29 cellular contexts compared by ENCODE assay signal in the genomic region with DNA sequence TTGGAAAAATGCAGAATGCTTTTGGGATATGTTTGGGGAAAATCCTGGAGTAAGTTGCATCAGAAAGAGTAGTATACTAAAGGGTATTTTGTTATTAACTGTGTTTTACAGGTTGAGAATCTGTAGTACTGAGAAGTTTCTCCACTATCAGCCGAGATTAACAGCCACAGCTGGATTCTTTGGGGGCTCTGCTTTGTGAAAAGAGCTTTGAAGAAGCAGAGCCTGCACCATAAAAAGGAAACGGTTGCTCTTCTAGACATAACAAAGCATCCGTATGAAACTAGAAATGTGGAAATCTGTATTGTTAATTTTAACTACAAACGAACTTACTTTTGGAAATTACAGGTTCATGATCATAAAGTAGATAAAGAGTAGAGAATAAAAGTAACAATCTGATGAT. TPM values are rescaled to one million over a fixed set of nuclear protein-coding genes. Genes with fewer than 3 reads are reported as not detected.
DNase-seq lines count a peak whose midpoint lies in the region; ATAC-seq, FAIRE-seq and TF ChIP-seq lines count a peak whose summit lies in the region.
"Had no signal": no experiment of that assay in that cellular context is flagged by ENCODE, and none has a peak within 500 bp of the region (broad histone marks: within the 10 kb centered on the region; RNA-seq: fewer than 3 reads in every experiment).

No MANE protein-coding gene starts in this region.

- no peak for FAIRE-seq in astrocyte (lab: Jason Lieb, UNC)
- FAIRE-seq: G401.6, GM18507, islet of Langerhans, small intestine had no signal

- ATAC-seq in CD8-positive, alpha-beta T cell = peak; percentile 46
- no peak for ATAC-seq in GM19035 (IDR thresholded peaks at IDR 0.05; ENCODE audit: unreplicated experiment)
- ATAC-seq: stimulated activated naive B cell treated with anti-CD40 and anti-IgM and Interleukin-4, amounts not matched to agents 10 μg/mL and 1 μg/mL and 100 μg/mL, for 72 hours had no signal

- POLR2A ChIA-PET in CD8-positive, alpha-beta T cell (lab: Charles Lee) = no interaction called here

- WGBS in mesodermal cell (ENCODE audit: insufficient coverage in 2 of 2), 2 experiments = no CpG with 5 or more reads among the region's 4 CpGs

- intact Hi-C loops in CD8-positive, alpha-beta T cell (cut with DNase I, micrococcal nuclease) = no loop called here
- intact Hi-C loops in activated CD4-positive, alpha-beta T cell treated with anti-CD3 and anti-CD28 coated beads, Interleukin-2, amount 10 ng/mL, durations not matched to agents 24 days and 14 days (cut with micrococcal nuclease) = loop anchor here (2.0 to 10.0 kb wide), 5 partner anchors 31 to 573 kb away; no protein-coding TSS in a partner anchor

- H3K9me3 Mint-ChIP-seq in CD8-positive, alpha-beta T cell = no peaks in the 10 kb centered on the region
- H3K9me3 Mint-ChIP-seq in IgD-negative memory B cell (no peaks in the 10 kb centered on the region), astrocyte (ENCODE audit: unreplicated experiment) (no peaks in the 10 kb centered on the region), osteocyte (ENCODE audit: unreplicated experiment) (no peaks in the 10 kb centered on the region)
- H3K9me3 Mint-ChIP-seq in activated CD4-positive, alpha-beta T cell treated with anti-CD3 and anti-CD28 coated beads, Interleukin-2, amount 10 ng/mL, durations not matched to agents 24 days and 14 days = no peaks in the 10 kb centered on the region
- H3K9me3 Mint-ChIP-seq: activated CD4-positive, alpha-beta memory T cell treated with anti-CD3 and anti-CD28 coated beads for 36 hours; CD4-positive, alpha-beta memory T cell; stimulated activated naive B cell treated with anti-CD40 and anti-IgM and Interleukin-4, amounts not matched to agents 10 μg/mL and 1 μg/mL and 100 μg/mL, for 72 hours; T-helper 1 cell treated with Interleukin-12 subunit alpha and Interleukin-12 subunit beta and Interleukin-4 antibody, amounts not matched to agents 30 μg/mL and 1 μg/mL, for 36 hours had no signal

- peak overlapping the region; percentile 8 for H3K4me3 Mint-ChIP-seq in CD8-positive, alpha-beta T cell
- peak overlapping the region in 1 of 4 donors; percentile 19 for H3K4me3 Mint-ChIP-seq in IgD-negative memory B cell
- no peak overlapping the region for H3K4me3 Mint-ChIP-seq in astrocyte (ENCODE audit: unreplicated experiment)
- H3K4me3 Mint-ChIP-seq in osteocyte (ENCODE audit: unreplicated experiment) = no peak overlapping the region
- H3K4me3 Mint-ChIP-seq in activated CD4-positive, alpha-beta T cell treated with anti-CD3 and anti-CD28 coated beads, Interleukin-2, amount 10 ng/mL, durations not matched to agents 24 days and 14 days = no peak overlapping the region
- H3K4me3 Mint-ChIP-seq: activated CD4-positive, alpha-beta memory T cell treated with anti-CD3 and anti-CD28 coated beads for 36 hours; T-helper 1 cell treated with Interleukin-12 subunit alpha and Interleukin-12 subunit beta and Interleukin-4 antibody, amounts not matched to agents 30 μg/mL and 1 μg/mL, for 36 hours had no signal

- H4K20me1 ChIP-seq in astrocyte (ENCODE audit: insufficient read depth, low read length) = peaks cover 93% of the 10 kb centered on the region

- H3K79me2 ChIP-seq in astrocyte (ENCODE audit: insufficient read depth, low read length) = peaks cover 100% of the 10 kb centered on the region

- H3K9me3 ChIP-seq in CD8-positive, alpha-beta T cell (ENCODE audit: low read length) = no peaks in the 10 kb centered on the region
- H3K9me3 ChIP-seq in astrocyte (ENCODE audit: insufficient read depth, low read depth, low read length) (no peaks in the 10 kb centered on the region), mesodermal cell (ENCODE audit: control insufficient read depth, low read length) (no peaks in the 10 kb centered on the region), WERI-Rb-1 (ENCODE audit: severe bottlenecking) (no peaks in the 10 kb centered on the region)
- H3K9me3 ChIP-seq: neutrophil, testis had no signal

- H3K36me3 ChIP-seq in CD8-positive, alpha-beta T cell (ENCODE audit: insufficient read depth, low read length) = no peaks in the 10 kb centered on the region
- H3K36me3 ChIP-seq in astrocyte (ENCODE audit: insufficient read depth, low read length) = no peaks in the 10 kb centered on the region
- H3K36me3 ChIP-seq in mesodermal cell (ENCODE audit: control insufficient read depth, insufficient read depth, low read length) = peaks cover 38% of the 10 kb centered on the region
- H3K36me3 ChIP-seq in WERI-Rb-1 = peaks cover 25% of the 10 kb centered on the region
- H3K36me3 ChIP-seq: neutrophil had no signal

- H3K4me2 ChIP-seq in astrocyte (ENCODE audit: low read length) = peak overlapping the region; percentile 16

- peak overlapping the region; percentile 12 for H3K27ac Mint-ChIP-seq in CD8-positive, alpha-beta T cell
- H3K27ac Mint-ChIP-seq in IgD-negative memory B cell (peak overlapping the region in 2 of 3 donors; percentile 16 to 26), astrocyte (ENCODE audit: unreplicated experiment) (no peak overlapping the region), osteocyte (ENCODE audit: unreplicated experiment) (no peak overlapping the region)
- H3K27ac Mint-ChIP-seq in activated CD4-positive, alpha-beta T cell treated with anti-CD3 and anti-CD28 coated beads, Interleukin-2, amount 10 ng/mL, durations not matched to agents 24 days and 14 days = no peak overlapping the region
- H3K27ac Mint-ChIP-seq: activated CD4-positive, alpha-beta memory T cell treated with anti-CD3 and anti-CD28 coated beads for 36 hours; CD4-positive, alpha-beta memory T cell; stimulated activated naive B cell treated with anti-CD40 and anti-IgM and Interleukin-4, amounts not matched to agents 10 μg/mL and 1 μg/mL and 100 μg/mL, for 72 hours; T-helper 1 cell treated with Interleukin-12 subunit alpha and Interleukin-12 subunit beta and Interleukin-4 antibody, amounts not matched to agents 30 μg/mL and 1 μg/mL, for 36 hours had no signal

- no peaks in the 10 kb centered on the region for H3K27me3 Mint-ChIP-seq in CD8-positive, alpha-beta T cell (ENCODE audit: low read depth)
- H3K27me3 Mint-ChIP-seq in IgD-negative memory B cell (no peaks in the 10 kb centered on the region), astrocyte (ENCODE audit: low read depth, unreplicated experiment) (no peaks in the 10 kb centered on the region), osteocyte (ENCODE audit: unreplicated experiment) (no peaks in the 10 kb centered on the region)
- H3K27me3 Mint-ChIP-seq in activated CD4-positive, alpha-beta T cell treated with anti-CD3 and anti-CD28 coated beads, Interleukin-2, amount 10 ng/mL, durations not matched to agents 24 days and 14 days = no peaks in the 10 kb centered on the region
- H3K27me3 Mint-ChIP-seq: activated CD4-positive, alpha-beta memory T cell treated with anti-CD3 and anti-CD28 coated beads for 36 hours; CD4-positive, alpha-beta memory T cell; stimulated activated naive B cell treated with anti-CD40 and anti-IgM and Interleukin-4, amounts not matched to agents 10 μg/mL and 1 μg/mL and 100 μg/mL, for 72 hours had no signal

- H3K4me1 Mint-ChIP-seq in CD8-positive, alpha-beta T cell (ENCODE audit: low read depth) = peaks cover 75% of the 10 kb centered on the region
- peaks cover 54 to 69% (median 59%) of the 10 kb centered on the region in 3 donors for H3K4me1 Mint-ChIP-seq in IgD-negative memory B cell
- H3K4me1 Mint-ChIP-seq in astrocyte (ENCODE audit: low read depth, unreplicated experiment) = peaks cover 31% of the 10 kb centered on the region
- peaks cover 63% of the 10 kb centered on the region for H3K4me1 Mint-ChIP-seq in osteocyte (ENCODE audit: unreplicated experiment)
- peaks cover 52% of the 10 kb centered on the region for H3K4me1 Mint-ChIP-seq in activated CD4-positive, alpha-beta T cell treated with anti-CD3 and anti-CD28 coated beads, Interleukin-2, amount 10 ng/mL, durations not matched to agents 24 days and 14 days

- no peak overlapping the region for H2AFZ ChIP-seq in astrocyte (ENCODE audit: low read depth, low read length)

- no peaks in the 10 kb centered on the region for H3K27me3 ChIP-seq in CD8-positive, alpha-beta T cell (ENCODE audit: insufficient read depth, low read length)
- H3K27me3 ChIP-seq in astrocyte (ENCODE audit: insufficient read depth, low read length) (no peaks in the 10 kb centered on the region), WERI-Rb-1 (ENCODE audit: insufficient read depth, low read depth, severe bottlenecking) (no peaks in the 10 kb centered on the region)
- H3K27me3 ChIP-seq: neutrophil, testis had no signal

- peaks cover 2% of the 10 kb centered on the region for H3K36me3 Mint-ChIP-seq in CD8-positive, alpha-beta T cell
- H3K36me3 Mint-ChIP-seq in IgD-negative memory B cell (peaks cover 10% of the 10 kb centered on the region), astrocyte (ENCODE audit: low read depth, unreplicated experiment) (no peaks in the 10 kb centered on the region), osteocyte (ENCODE audit: unreplicated experiment) (peaks cover 3% of the 10 kb centered on the region)
- H3K36me3 Mint-ChIP-seq in activated CD4-positive, alpha-beta T cell treated with anti-CD3 and anti-CD28 coated beads, Interleukin-2, amount 10 ng/mL, durations not matched to agents 24 days and 14 days (ENCODE audit: low read depth) = peaks cover 23% of the 10 kb centered on the region

- no peak for DNase-seq in CD8-positive, alpha-beta T cell
- DNase-seq in astrocyte (ENCODE audit: low read depth) = no peak
- no peak for DNase-seq in WERI-Rb-1
- no peak for DNase-seq in osteocyte (ENCODE audit: extremely low spot score, unreplicated experiment)
- DNase-seq in activated CD4-positive, alpha-beta T cell treated with anti-CD3 and anti-CD28 coated beads, Interleukin-2, amount 10 ng/mL, durations not matched to agents 24 days and 14 days = no peak
- DNase-seq: activated CD4-positive, alpha-beta memory T cell treated with anti-CD3 and anti-CD28 coated beads for 36 hours; activated gamma-delta T cell treated with Interleukin-2 at 50 U/mL for 16 hours; amygdala; caudate nucleus; CD4-positive, alpha-beta memory T cell; dermis blood vessel endothelial cell; foreskin fibroblast; NCI-H1105; NCI-H2029 treated with DMSO at 0.1 percent for 48 hours; NCI-H226; NCI-H774; SIG-M5; small intestine; stimulated activated naive B cell treated with anti-CD40 and anti-IgM and Interleukin-4, amounts not matched to agents 10 μg/mL and 1 μg/mL and 100 μg/mL, for 72 hours; testis had no signal

- CTCF ChIA-PET in CD8-positive, alpha-beta T cell (lab: Charles Lee) = no interaction called here

- H3K4me1 ChIP-seq in CD8-positive, alpha-beta T cell (ENCODE audit: insufficient read depth, low read length) = peaks cover 28% of the 10 kb centered on the region
- H3K4me1 ChIP-seq in astrocyte (ENCODE audit: insufficient read depth, low read length) (peaks cover 22% of the 10 kb centered on the region), mesodermal cell (ENCODE audit: control insufficient read depth, insufficient read depth, low read length, poor library complexity, severe bottlenecking) (peaks cover 26% of the 10 kb centered on the region)

- no peak overlapping the region for H3K27ac ChIP-seq in CD8-positive, alpha-beta T cell (ENCODE audit: low read depth, low read length)
- H3K27ac ChIP-seq in astrocyte (ENCODE audit: low read depth, low read length) (no peak overlapping the region), mesodermal cell (ENCODE audit: low read depth, low read length, severe bottlenecking) (peak overlapping the region; percentile 54), WERI-Rb-1 (no peak overlapping the region)
- H3K27ac ChIP-seq: neutrophil, testis, VCaP had no signal

- no peak overlapping the region for H3K4me3 ChIP-seq in CD8-positive, alpha-beta T cell (ENCODE audit: low read depth, low read length)
- H3K4me3 ChIP-seq in astrocyte (ENCODE audit: insufficient read depth, low read depth, low read length) = no peak overlapping the region
- H3K4me3 ChIP-seq in mesodermal cell (ENCODE audit: extremely low read depth, insufficient read depth, low read length, poor library complexity, severe bottlenecking) = no peak overlapping the region
- H3K4me3 ChIP-seq in WERI-Rb-1 (ENCODE audit: low read depth, low read length) = no peak overlapping the region
- H3K4me3 ChIP-seq: testis had no signal

- H3K9ac ChIP-seq in astrocyte (ENCODE audit: low read length) = no peak overlapping the region

- no peak for TF ChIP-seq CTCF in CD8-positive, alpha-beta T cell (IDR thresholded peaks at IDR 0.05)
- no peak for TF ChIP-seq CTCF in astrocyte (IDR thresholded peaks at IDR 0.05; ENCODE audit: insufficient read depth, low read depth, low read length)
- TF ChIP-seq CTCF in WERI-Rb-1 (IDR thresholded peaks at IDR 0.05; ENCODE audit: low read depth, low read length) = no peak
- TF ChIP-seq CTCF in osteocyte (IDR thresholded peaks at IDR 0.05) = no peak

RNA-seq across cellular contexts. Expression of gene NLK, which starts 5.3 kb away (rescaled TPM):
- 1 to 10 TPM; 6.5 to 7.6 TPM for total RNA-seq in CD8-positive, alpha-beta T cell
- polyA plus RNA-seq in IgD-negative memory B cell = 3.4 TPM
- total RNA-seq in astrocyte (27.9 and 30.6 TPM in 2 replicates), osteocyte (16.4 and 17.5 TPM in 2 replicates)
- 27.1 TPM for polyA plus RNA-seq in mesodermal cell (2013, experiment 1 of 2)
- 28.0 TPM for polyA plus RNA-seq in mesodermal cell (2013, experiment 2 of 2)
- 11.4 and 12.0 TPM in 2 replicates for total RNA-seq in activated CD4-positive, alpha-beta T cell treated with anti-CD3 and anti-CD28 coated beads, Interleukin-2, amount 10 ng/mL, durations not matched to agents 24 days and 14 days

Comparison
In these comparisons a context has a peak if more than half of its experiments do, and no peak if none do; other contexts are left out.
1. H3K27ac Mint-ChIP-seq: peak in CD8-positive, alpha-beta T cell (single experiment) and IgD-negative memory B cell (2 of 3); none in astrocyte (single experiment), osteocyte (single experiment) and activated CD4-positive, alpha-beta T cell treated with anti-CD3 and anti-CD28 coated beads, Interleukin-2, amount 10 ng/mL, durations not matched to agents 24 days and 14 days (single experiment).